ENCODE assay signal across 9 cellular contexts in the genomic region with DNA sequence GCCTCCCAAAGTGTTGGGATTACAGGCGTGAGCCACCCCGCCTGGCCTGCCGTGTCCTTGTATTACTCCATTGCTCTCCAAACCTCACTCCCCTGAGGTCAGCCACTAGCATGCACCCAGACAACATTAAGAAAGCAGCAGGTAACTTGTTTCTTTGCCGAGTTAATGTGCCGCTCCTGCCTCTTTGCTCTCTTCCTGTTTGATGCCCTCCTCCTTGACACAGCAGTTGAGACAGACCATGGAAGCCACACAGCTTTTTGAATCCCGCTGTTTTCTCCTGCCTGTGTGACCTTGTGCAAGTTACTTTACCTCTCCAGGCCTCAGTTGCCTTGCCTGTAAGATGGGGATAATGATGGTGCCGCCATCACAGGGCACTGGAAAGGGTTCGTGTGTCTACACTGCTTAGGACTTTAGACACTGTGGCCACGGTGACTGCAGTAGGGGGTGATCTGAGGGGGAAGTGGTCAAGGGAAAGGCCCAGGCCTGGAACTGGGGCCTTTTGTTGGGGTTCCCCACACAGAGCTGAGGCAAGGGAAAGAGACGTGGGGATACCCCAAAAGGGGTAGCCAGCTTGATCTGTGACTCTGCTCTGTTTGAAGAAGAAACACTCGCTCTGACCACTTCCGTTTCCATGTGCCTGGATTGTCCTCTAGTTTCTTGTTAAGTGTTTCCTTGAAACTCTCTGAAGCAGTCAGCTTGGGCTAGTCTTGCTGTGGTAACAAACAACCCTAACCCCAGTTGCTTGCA.
DNase-seq lines count a peak whose midpoint lies in the region; ATAC-seq and TF ChIP-seq lines count a peak whose summit lies in the region.
"Had no signal": no experiment of that assay in that cellular context is flagged by ENCODE, and none has a peak within 500 bp of the region (broad histone marks: within the 10 kb centered on the region; RNA-seq: fewer than 3 reads in every experiment).

No MANE protein-coding gene starts in this region.

- in situ Hi-C loops in mammary epithelial cell (cut with MboI; ENCODE audit: low sequenced_read_pairs in 2 of 2): no loop called here

- H3K9me3 Mint-ChIP-seq in T-cell: peaks cover 0 to 6% (median 0%) of the 10 kb centered on the region in 3 donors

- H3K4me1 ChIP-seq in thymus (ENCODE audit: control insufficient read depth, insufficient read depth, low read length) (peaks cover 52% of the 10 kb centered on the region), mammary epithelial cell (ENCODE audit: insufficient read depth, low read length) (no peaks in the 10 kb centered on the region)

- H3K27ac Mint-ChIP-seq in T-cell: peak overlapping the region; percentile 44 to 81

- peak; percentile 41 for ATAC-seq in HG02884 (IDR thresholded peaks at IDR 0.05; ENCODE audit: unreplicated experiment)
- ATAC-seq in T-cell (replicated peaks in 1 of 4): no peak
- ATAC-seq: SK-N-SH treated with all-trans-retinoic acid at 6 μM for 48 hours had no signal

- no peak overlapping the region for H2AFZ ChIP-seq in mammary epithelial cell (ENCODE audit: low read depth, low read length)

- H3K9me3 ChIP-seq in thymus (ENCODE audit: control insufficient read depth) (no peaks in the 10 kb centered on the region), mammary epithelial cell (replicated peaks; ENCODE audit: insufficient read depth, low read length) (no peaks in the 10 kb centered on the region)

- H3K79me2 ChIP-seq in mammary epithelial cell (ENCODE audit: insufficient read depth, low read length): no peaks in the 10 kb centered on the region

- WGBS in thymus: 90% methylated on average over 12 of the region's 12 CpGs
- WGBS in mammary epithelial cell (ENCODE audit: low coverage, missing lambda C conversion rate): 76% methylated on average over 9 of the region's 12 CpGs

- H3K27me3 ChIP-seq in thymus (ENCODE audit: control insufficient read depth, insufficient read depth): no peaks in the 10 kb centered on the region
- H3K27me3 ChIP-seq in mammary epithelial cell (ENCODE audit: insufficient read depth, low read length): no peaks in the 10 kb centered on the region

- POLR2A ChIA-PET in T-cell (lab: Charles Lee): interaction anchor here in 1 of 2 donors (0.7 kb wide), 1 partner anchor 32 kb away, joined by 9 read pairs; no protein-coding TSS in a partner anchor

- no peaks in the 10 kb centered on the region for H3K27me3 Mint-ChIP-seq in T-cell

- H4K20me1 ChIP-seq in mammary epithelial cell (ENCODE audit: insufficient read depth, low read length): no peaks in the 10 kb centered on the region

- no peak overlapping the region for H3K4me2 ChIP-seq in mammary epithelial cell (ENCODE audit: insufficient read depth, low read depth, low read length)

- peaks cover 13% of the 10 kb centered on the region for H3K36me3 ChIP-seq in thymus (ENCODE audit: control insufficient read depth, insufficient read depth)
- peaks cover 2% of the 10 kb centered on the region for H3K36me3 ChIP-seq in mammary epithelial cell (ENCODE audit: insufficient read depth, low read length)

- peaks cover 20% of the 10 kb centered on the region for H3K36me3 Mint-ChIP-seq in T-cell

- DNase-seq in activated gamma-delta T cell treated with Interleukin-2 at 50 U/mL for 16 hours (peak; percentile 24), activated gamma-delta T cell (lab: John Stamatoyannopoulos, UW) (no peak), T-cell (peak in 7 of 34 experiments; percentile 25 to 56 (median 30)), NCI-H2227 (lab: John Stamatoyannopoulos, UW; ENCODE audit: unreplicated experiment) (no peak), mammary epithelial cell (no peak), HPDE6-E6E7 (ENCODE audit: extremely low spot score) (no peak)

- BruUV-seq in mammary epithelial cell (replicated peaks; lab: Mats Ljungman, UMichigan): no TSS peak

- peaks cover 90 to 93% (median 91%) of the 10 kb centered on the region in 3 donors for H3K4me1 Mint-ChIP-seq in T-cell

- H3K27ac ChIP-seq in thymus (ENCODE audit: low read depth) (peak overlapping the region; percentile 58), mammary epithelial cell (ENCODE audit: insufficient read depth, low read depth, low read length) (no peak overlapping the region)

- H3K4me3 Mint-ChIP-seq in T-cell: peak overlapping the region in 2 of 3 donors; percentile 3 to 69

- dilution Hi-C loops in mammary epithelial cell (cut with HindIII; ENCODE audit: low sequenced_read_pairs): no loop called here

- intact Hi-C loops in mammary epithelial cell (cut with micrococcal nuclease): no loop called here

- CTCF ChIA-PET in T-cell (lab: Charles Lee): interaction anchor here in 1 of 2 donors (0.6 kb wide), 2 partner anchors 19 to 725 kb away, joined by 3 to 4 read pairs; no protein-coding TSS in a partner anchor
- CTCF ChIA-PET in mammary epithelial cell (lab: Charles Lee; ENCODE audit: low non-redundant PET): no interaction called here

- H3K4me3 ChIP-seq in thymus (ENCODE audit: low read length) (no peak overlapping the region), mammary epithelial cell (replicated peaks in 1 of 3; ENCODE audit: insufficient read depth in 1 of 3, low read depth in 2 of 3, low read length in 3 of 3) (no peak overlapping the region)

- no peak overlapping the region for H3K9ac ChIP-seq in mammary epithelial cell (ENCODE audit: insufficient read depth, low read length)

- TF ChIP-seq CTCF in mammary epithelial cell (conservative IDR thresholded peaks at IDR 0.05 in 1 of 2, IDR thresholded peaks at IDR 0.05 in 1 of 2; ENCODE audit: extremely low read depth in 1 of 2, insufficient read depth in 1 of 2, low read depth in 1 of 2, low read length in 2 of 2): no peak
